In the genomic region with DNA sequence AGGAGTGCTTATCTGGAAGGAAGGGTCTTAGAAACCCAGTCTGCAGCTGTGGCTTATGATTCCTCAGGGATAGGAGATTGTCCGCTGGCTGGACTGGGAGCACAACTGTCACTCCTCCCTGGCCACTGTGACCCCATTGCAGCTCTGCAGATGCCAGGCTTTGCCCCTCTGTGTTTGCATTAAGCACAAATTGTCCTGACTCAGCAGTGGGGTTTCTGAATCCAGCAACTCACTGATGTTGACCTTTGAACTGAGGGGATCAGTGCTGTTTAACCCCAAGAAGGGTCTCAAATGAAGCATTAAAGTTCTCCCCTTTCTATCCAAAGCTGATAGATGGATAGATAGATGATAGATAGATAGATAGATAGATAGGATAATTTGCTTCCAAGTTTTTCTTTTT, we compare ENCODE assay signal across 1 cellular context.
TF ChIP-seq lines count a peak whose summit lies in the region.

No MANE protein-coding gene starts in this region.

TF ChIP-seq in HepG2, 621 proteins besides CTCF, POLR2A, EP300 and RAD21:
- TF ChIP-seq TRIM24 (CRISPR knock-in tag; IDR thresholded peaks at IDR 0.05): no peak
- no peak for TF ChIP-seq ZNF256 (CRISPR knock-in tag; conservative IDR thresholded peaks at IDR 0.05)
- TF ChIP-seq ZNF136 (CRISPR knock-in tag; IDR thresholded peaks at IDR 0.05; ENCODE audit: low read depth): no peak
- TF ChIP-seq, protein P1, sequence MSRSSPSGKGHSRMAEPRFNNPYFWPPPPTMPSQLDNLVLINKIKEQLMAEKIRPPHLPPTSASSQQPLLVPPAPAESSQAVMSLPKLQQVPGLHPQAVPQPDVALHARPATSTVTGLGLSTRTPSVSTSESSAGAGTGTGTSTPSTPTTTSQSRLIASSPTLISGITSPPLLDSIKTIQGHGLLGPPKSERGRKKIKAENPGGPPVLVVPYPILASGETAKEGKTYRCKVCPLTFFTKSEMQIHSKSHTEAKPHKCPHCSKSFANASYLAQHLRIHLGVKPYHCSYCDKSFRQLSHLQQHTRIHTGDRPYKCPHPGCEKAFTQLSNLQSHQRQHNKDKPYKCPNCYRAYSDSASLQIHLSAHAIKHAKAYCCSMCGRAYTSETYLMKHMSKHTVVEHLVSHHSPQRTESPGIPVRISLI (CRISPR knock-in tag; IDR thresholded peaks at IDR 0.05; ENCODE audit: borderline replicate concordance): no peak
- TF ChIP-seq MAFF (IDR thresholded peaks at IDR 0.05; ENCODE audit: low read depth, low read length): peak; percentile 39; the same call in 1 of the 2 replicates
- TF ChIP-seq MAFK (conservative IDR thresholded peaks at IDR 0.05 in 1 of 2, IDR thresholded peaks at IDR 0.05 in 1 of 2; ENCODE audit: low read length in 2 of 2): peak; percentile 53 to 74
- TF ChIP-seq, protein P2, sequence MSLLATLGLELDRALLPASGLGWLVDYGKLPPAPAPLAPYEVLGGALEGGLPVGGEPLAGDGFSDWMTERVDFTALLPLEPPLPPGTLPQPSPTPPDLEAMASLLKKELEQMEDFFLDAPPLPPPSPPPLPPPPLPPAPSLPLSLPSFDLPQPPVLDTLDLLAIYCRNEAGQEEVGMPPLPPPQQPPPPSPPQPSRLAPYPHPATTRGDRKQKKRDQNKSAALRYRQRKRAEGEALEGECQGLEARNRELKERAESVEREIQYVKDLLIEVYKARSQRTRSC (CRISPR knock-in tag; IDR thresholded peaks at IDR 0.05; ENCODE audit: low read depth): no peak
- TF ChIP-seq FIP1L1 (IDR thresholded peaks at IDR 0.05; ENCODE audit: borderline replicate concordance, insufficient read depth, low read depth, low read length): no peak
- no peak for TF ChIP-seq PHF8 (CRISPR knock-in tag; IDR thresholded peaks at IDR 0.05)
